1 cellular context compared by ENCODE assay signal in genomic region chr5:174951151-174951780, GRCh38.
TF ChIP-seq lines count a peak whose summit lies in the region.

No MANE protein-coding gene starts in this region.

TF ChIP-seq in WTC11, 78 proteins besides CTCF, POLR2A, EP300 and RAD21 (continued from another document):
- TF ChIP-seq ATF2 (CRISPR knock-in tag; IDR thresholded peaks at IDR 0.05; ENCODE audit: borderline replicate concordance, low read depth), result no peak
- no peak for TF ChIP-seq ESRRA (CRISPR knock-in tag; IDR thresholded peaks at IDR 0.05; ENCODE audit: borderline replicate concordance)
- no peak for TF ChIP-seq MXD4 (CRISPR knock-in tag; IDR thresholded peaks at IDR 0.05; ENCODE audit: borderline replicate concordance)
- no peak for TF ChIP-seq STAT6 (CRISPR knock-in tag; conservative IDR thresholded peaks at IDR 0.05; ENCODE audit: low read depth)
- TF ChIP-seq PRRX2 (CRISPR knock-in tag; IDR thresholded peaks at IDR 0.05), result no peak
